ENCODE assay signal across 16 cellular contexts in genomic region chr6:37624121-37624520, GRCh38.
DNase-seq lines count a peak whose midpoint lies in the region; ATAC-seq and TF ChIP-seq lines count a peak whose summit lies in the region.
"Had no signal": no experiment of that assay in that cellular context is flagged by ENCODE, and none has a peak within 500 bp of the region (broad histone marks: within the 10 kb centered on the region; RNA-seq: fewer than 3 reads in every experiment).

No MANE protein-coding gene starts in this region.

- H3K36me3 Mint-ChIP-seq in T-cell = no peaks in the 10 kb centered on the region
- H3K36me3 Mint-ChIP-seq: activated naive CD8-positive, alpha-beta T cell had no signal

- peaks cover 24 to 64% (median 51%) of the 10 kb centered on the region in 3 donors for H3K4me1 Mint-ChIP-seq in T-cell

- H3K27me3 ChIP-seq in foreskin keratinocyte = no peaks in the 10 kb centered on the region
- H3K27me3 ChIP-seq: uterus had no signal

- no peak overlapping the region for H3K27ac ChIP-seq in foreskin keratinocyte
- H3K27ac ChIP-seq: heart left ventricle, uterus, WERI-Rb-1 had no signal

- CTCF ChIA-PET in T-cell (lab: Charles Lee) = no interaction called here

- peaks cover 5 to 35% of the 10 kb centered on the region in 2 donors for H3K27me3 Mint-ChIP-seq in T-cell

- ATAC-seq in foreskin keratinocyte = peak; percentile 74
- no peak for ATAC-seq in T-cell (replicated peaks in 1 of 4)
- no peak for ATAC-seq in HG03025 (IDR thresholded peaks at IDR 0.05; ENCODE audit: low FRiP score, unreplicated experiment)

- no peaks in the 10 kb centered on the region for H3K9me3 Mint-ChIP-seq in T-cell
- H3K9me3 Mint-ChIP-seq: central memory CD8-positive, alpha-beta T cell had no signal

- DNase-seq in COLO668 (lab: John Stamatoyannopoulos, UW; ENCODE audit: unreplicated experiment) (peak; percentile 20), HT-29 (ENCODE audit: low spot score) (peak; percentile 28), NCI-H748 (lab: John Stamatoyannopoulos, UW; ENCODE audit: unreplicated experiment) (peak; percentile 87), foreskin keratinocyte (peak; percentile 64 to 83), T-cell (no peak), cortex of kidney (lab: John Stamatoyannopoulos, UW) (no peak), C1 segment of cervical spinal cord (lab: John Stamatoyannopoulos, UW) (no peak)
- DNase-seq: activated CD8-positive, alpha-beta memory T cell treated with anti-CD3 and anti-CD28 coated beads, Interleukin-2, amount 50 U/mL, for 48 hours; GOT3; heart left ventricle; stimulated activated CD4-positive, alpha-beta T cell treated with anti-CD3 and anti-CD28 coated beads, Interleukin-2, amount 100 ng/mL, for 48 hours; uterus; WERI-Rb-1 had no signal

- peaks cover 31% of the 10 kb centered on the region for H3K4me1 ChIP-seq in foreskin keratinocyte
- H3K4me1 ChIP-seq: uterus had no signal

- H3K4me3 Mint-ChIP-seq in T-cell = no peak overlapping the region
- H3K4me3 Mint-ChIP-seq: activated naive CD8-positive, alpha-beta T cell; central memory CD8-positive, alpha-beta T cell had no signal

- POLR2A ChIA-PET in T-cell (lab: Charles Lee) = no interaction called here

- no peak for TF ChIP-seq CTCF in foreskin keratinocyte (conservative IDR thresholded peaks at IDR 0.05)

- no peak overlapping the region for H3K27ac Mint-ChIP-seq in T-cell
- H3K27ac Mint-ChIP-seq: activated naive CD8-positive, alpha-beta T cell had no signal

Comparison
In these comparisons a context has a peak if more than half of its experiments do, and no peak if none do; other contexts are left out.
1. DNase-seq: peak in COLO668 (single experiment), HT-29 (single experiment), NCI-H748 (single experiment) and foreskin keratinocyte (2 of 2); none in T-cell (0 of 34), cortex of kidney (single experiment) and C1 segment of cervical spinal cord (0 of 14).